In genomic region chr9:26893030-26893676, GRCh38 we compare ENCODE assay signal across 8 cellular contexts. TPM values are rescaled to one million over a fixed set of nuclear protein-coding genes. Genes with fewer than 3 reads are reported as not detected.
DNase-seq lines count a peak whose midpoint lies in the region; ATAC-seq, FAIRE-seq and TF ChIP-seq lines count a peak whose summit lies in the region.

No MANE protein-coding gene starts in this region.

- H3K4me1 Mint-ChIP-seq in activated T-cell treated with anti-CD3 and anti-CD28 coated beads, Interleukin-2, amount 50 U/mL, for 72 hours (ENCODE audit: low read depth): peaks cover 40% of the 10 kb centered on the region
- H3K4me1 Mint-ChIP-seq in activated naive CD8-positive, alpha-beta T cell treated with anti-CD3 and anti-CD28 coated beads, Interleukin-2, amount 10 ng/mL, durations not matched to agents 7 days and 5 days: peaks cover 23% of the 10 kb centered on the region

- H3K36me3 ChIP-seq in HepG2 (replicated peaks in 1 of 2; ENCODE audit: control insufficient read depth in 1 of 2, insufficient read depth in 2 of 2, low read length in 2 of 2): no peaks in the 10 kb centered on the region
- H3K36me3 ChIP-seq in upper lobe of left lung: no peaks in the 10 kb centered on the region

- TF ChIP-seq POLR2A in HepG2 (IDR thresholded peaks at IDR 0.05; ENCODE audit: insufficient read depth in 1 of 2, low read depth in 2 of 2, low read length in 2 of 2) (no peak), upper lobe of left lung (IDR thresholded peaks at IDR 0.05) (no peak)

- no peak for TF ChIP-seq CTCF in HepG2 (CRISPR knock-in tag; IDR thresholded peaks at IDR 0.05)
- TF ChIP-seq CTCF in upper lobe of left lung (IDR thresholded peaks at IDR 0.05): no peak

- H3K27me3 ChIP-seq in HepG2 (ENCODE audit: control insufficient read depth in 1 of 2, insufficient read depth in 2 of 2, low read length in 2 of 2): no peaks in the 10 kb centered on the region; a peak in 1 of 5 replicates
- no peaks in the 10 kb centered on the region for H3K27me3 ChIP-seq in upper lobe of left lung

- H3K79me2 ChIP-seq in HepG2 (ENCODE audit: insufficient read depth, low read length): peaks cover 36% of the 10 kb centered on the region

- peak overlapping the region; percentile 74 for H2AFZ ChIP-seq in HepG2 (ENCODE audit: low read length)

- peaks cover 20% of the 10 kb centered on the region for H3K4me1 ChIP-seq in HepG2 (ENCODE audit: insufficient read depth, low read length)
- peaks cover 3 to 39% (median 18%) of the 10 kb centered on the region in 4 donors for H3K4me1 ChIP-seq in upper lobe of left lung

- WGBS in HepG2 (ENCODE audit: low lambda C conversion rate): 2% methylated on average over 7 of the region's 7 CpGs
- 28 to 33% methylated on average over 7 of the region's 7 CpGs for WGBS in upper lobe of left lung, 2 donors

- peak overlapping the region; percentile 89 to 93 for H3K4me3 Mint-ChIP-seq in activated T-cell treated with anti-CD3 and anti-CD28 coated beads, Interleukin-2, amount 50 U/mL, for 72 hours
- peak overlapping the region; percentile 100 for H3K4me3 Mint-ChIP-seq in activated naive CD8-positive, alpha-beta T cell treated with anti-CD3 and anti-CD28 coated beads, Interleukin-2, amount 10 ng/mL, durations not matched to agents 7 days and 5 days

- TF ChIP-seq EP300 in HepG2 (IDR thresholded peaks at IDR 0.05; ENCODE audit: low read depth in 2 of 2, low read length in 2 of 2): no peak
- no peak for TF ChIP-seq EP300 in HepG2 (CRISPR knock-in tag; IDR thresholded peaks at IDR 0.05; ENCODE audit: borderline replicate concordance)
- no peak for TF ChIP-seq EP300 in upper lobe of left lung (IDR thresholded peaks at IDR 0.05)

- ATAC-seq in activated T-cell treated with anti-CD3 and anti-CD28 coated beads, Interleukin-2, amount 50 U/mL, for 72 hours (replicated peaks in 1 of 2): no peak
- no peak for ATAC-seq in activated naive CD8-positive, alpha-beta T cell treated with anti-CD3 and anti-CD28 coated beads, Interleukin-2, amount 10 ng/mL, durations not matched to agents 7 days and 5 days (ENCODE audit: low read depth)
- no peak for ATAC-seq in HepG2
- no peak for ATAC-seq in upper lobe of left lung (ENCODE audit: low FRiP score in 2 of 2)
- no peak for ATAC-seq in HG03025 (IDR thresholded peaks at IDR 0.05; ENCODE audit: low FRiP score, unreplicated experiment)
- ATAC-seq in GM21737 (IDR thresholded peaks at IDR 0.05; ENCODE audit: unreplicated experiment): no peak

- intact Hi-C loops in HepG2 (cut with micrococcal nuclease; ENCODE audit: unreplicated experiment): loop anchor here (2.0 to 5.0 kb wide), 2 partner anchors 82 to 384 kb away; no protein-coding TSS in a partner anchor

- peaks cover 10% of the 10 kb centered on the region for H3K9me3 ChIP-seq in HepG2 (ENCODE audit: low read length)
- H3K9me3 ChIP-seq in upper lobe of left lung: no peaks in the 10 kb centered on the region

- H4K20me1 ChIP-seq in HepG2 (ENCODE audit: insufficient read depth, low read length): peaks cover 1% of the 10 kb centered on the region; the same call in 1 of the 2 replicates

- H3K27ac ChIP-seq in HepG2 (ENCODE audit: extremely low read length, insufficient read depth, low read length) (peak overlapping the region; percentile 100), upper lobe of left lung (peak overlapping the region; percentile 91 to 99 (median 94))

- no peak for TF ChIP-seq RAD21 in HepG2 (CRISPR knock-in tag; IDR thresholded peaks at IDR 0.05)

- FAIRE-seq in HepG2 (lab: Jason Lieb, UNC): no peak

- peak overlapping the region; percentile 89 for H3K27ac Mint-ChIP-seq in activated T-cell treated with anti-CD3 and anti-CD28 coated beads, Interleukin-2, amount 50 U/mL, for 72 hours
- peak overlapping the region; percentile 100 for H3K27ac Mint-ChIP-seq in activated naive CD8-positive, alpha-beta T cell treated with anti-CD3 and anti-CD28 coated beads, Interleukin-2, amount 10 ng/mL, durations not matched to agents 7 days and 5 days

- peaks cover 5 to 7% of the 10 kb centered on the region in 2 donors for H3K36me3 Mint-ChIP-seq in activated T-cell treated with anti-CD3 and anti-CD28 coated beads, Interleukin-2, amount 50 U/mL, for 72 hours (ENCODE audit: insufficient read depth in 2 of 2)
- H3K36me3 Mint-ChIP-seq in activated naive CD8-positive, alpha-beta T cell treated with anti-CD3 and anti-CD28 coated beads, Interleukin-2, amount 10 ng/mL, durations not matched to agents 7 days and 5 days: peaks cover 8% of the 10 kb centered on the region

- TSS peak; percentile 98 for BruUV-seq in HepG2 (replicated peaks; lab: Mats Ljungman, UMichigan)

- peaks cover 2 to 5% of the 10 kb centered on the region in 2 donors for H3K9me3 Mint-ChIP-seq in activated T-cell treated with anti-CD3 and anti-CD28 coated beads, Interleukin-2, amount 50 U/mL, for 72 hours
- peaks cover 4% of the 10 kb centered on the region for H3K9me3 Mint-ChIP-seq in activated naive CD8-positive, alpha-beta T cell treated with anti-CD3 and anti-CD28 coated beads, Interleukin-2, amount 10 ng/mL, durations not matched to agents 7 days and 5 days

- peak overlapping the region; percentile 95 to 100 (median 100) for H3K4me3 ChIP-seq in HepG2 (replicated peaks in 1 of 3; ENCODE audit: insufficient read depth in 1 of 3, low read depth in 2 of 3, low read length in 3 of 3)
- peak overlapping the region; percentile 72 to 96 (median 82) for H3K4me3 ChIP-seq in upper lobe of left lung

- in situ Hi-C loops in HepG2 (cut with HindIII; ENCODE audit: extremely low pct_ligation_motif_present, low pct_unique_long_range_greater_than_20kb): no loop called here

- peak overlapping the region; percentile 92 for H3K4me2 ChIP-seq in HepG2 (ENCODE audit: low read depth, low read length)

- DNase-seq in activated T-cell treated with anti-CD3 and anti-CD28 coated beads, Interleukin-2, amount 50 U/mL, for 72 hours: no peak
- DNase-seq in activated T-cell treated with anti-CD3 and anti-CD28 coated beads, Interleukin-2, amount 50 U/mL, for 1 hour: no peak
- DNase-seq in activated naive CD8-positive, alpha-beta T cell treated with anti-CD3 and anti-CD28 coated beads, Interleukin-2, amount 10 ng/mL, durations not matched to agents 7 days and 5 days: no peak
- DNase-seq in HepG2 (ENCODE audit: low spot score): no peak
- no peak for DNase-seq in upper lobe of left lung
- DNase-seq in NCI-H526 (lab: John Stamatoyannopoulos, UW): no peak

- CTCF ChIA-PET in HepG2 (lab: Yijun Ruan, JAX; ENCODE audit: low intra/inter-chr PET ratio, low total read pairs): no interaction called here

- peak overlapping the region; percentile 99 for H3K9ac ChIP-seq in HepG2 (ENCODE audit: insufficient read depth, low read depth, low read length)

- H3K27me3 Mint-ChIP-seq in activated T-cell treated with anti-CD3 and anti-CD28 coated beads, Interleukin-2, amount 50 U/mL, for 72 hours (ENCODE audit: low read depth): no peaks in the 10 kb centered on the region
- H3K27me3 Mint-ChIP-seq in activated naive CD8-positive, alpha-beta T cell treated with anti-CD3 and anti-CD28 coated beads, Interleukin-2, amount 10 ng/mL, durations not matched to agents 7 days and 5 days: no peaks in the 10 kb centered on the region

- POLR2A ChIA-PET in activated naive CD8-positive, alpha-beta T cell treated with anti-CD3 and anti-CD28 coated beads, Interleukin-2, amount 10 ng/mL, durations not matched to agents 7 days and 5 days (lab: Charles Lee): interaction anchor here (3.1 kb wide), 1 partner anchor 54 kb away, joined by 23 read pairs; the partner anchor contains the start of gene PLAA
- POLR2A ChIA-PET in HepG2 (lab: Yijun Ruan, JAX): interaction anchor here (0.5 to 2.9 kb wide), 4 partner anchors 8 to 62 kb away, joined by 3 to 24 read pairs (median 12); partner anchors contain the start of genes IFT74 and PLAA

RNA-seq across cellular contexts. Expression of gene CAAP1, which starts 0.6 kb away (rescaled TPM):
- 10 to 100 TPM; 16.6 to 17.6 TPM for total RNA-seq in activated T-cell treated with anti-CD3 and anti-CD28 coated beads, Interleukin-2, amount 50 U/mL, for 72 hours
- total RNA-seq in activated naive CD8-positive, alpha-beta T cell treated with anti-CD3 and anti-CD28 coated beads, Interleukin-2, amount 10 ng/mL, durations not matched to agents 7 days and 5 days: 10 to 100 TPM; 17.7 to 18.6 TPM
- 34.8 and 40.2 TPM in 2 replicates for total RNA-seq in HepG2 (2016; rRNA removed; fragmentation: Illumina TruSeq; extraction: Trizol)
- total RNA-seq in HepG2 (2016; cell fraction: cytosol; rRNA removed; fragmentation: Illumina TruSeq; extraction: Trizol; ENCODE audit: low read depth): 9.9 and 10.3 TPM in 2 replicates
- 35.5 and 35.8 TPM in 2 replicates for total RNA-seq in HepG2 (2016; cell fraction: insoluble cytoplasmic fraction; rRNA removed; fragmentation: Illumina TruSeq; extraction: Trizol)
- 11.9 and 14.0 TPM in 2 replicates for total RNA-seq in HepG2 (2016; cell fraction: membrane; rRNA removed; fragmentation: Illumina TruSeq; extraction: Trizol)
- total RNA-seq in HepG2 (2016; cell fraction: nucleus; rRNA removed; fragmentation: Illumina TruSeq; extraction: Trizol): 21.5 and 24.0 TPM in 2 replicates
- 10.5 and 10.9 TPM in 2 replicates for polyA plus RNA-seq in HepG2 (2011; rRNA removed)
- polyA plus RNA-seq in HepG2 (2011; cell fraction: cytosol; rRNA removed): 10.1 and 10.9 TPM in 2 replicates
- 11.4 and 12.3 TPM in 2 replicates for polyA plus RNA-seq in HepG2 (2011; cell fraction: nucleus; rRNA removed)
- 13.0 and 15.7 TPM in 2 replicates for polyA plus RNA-seq in HepG2 (2012)
- 1.9 and 2.2 TPM in 2 replicates for polyA plus RNA-seq in HepG2 (2016; cell fraction: cytosol; fragmentation: Illumina TruSeq; extraction: Trizol; ENCODE audit: low read depth)
- 33.8 and 34.9 TPM in 2 replicates for polyA plus RNA-seq in HepG2 (2016; cell fraction: insoluble cytoplasmic fraction; fragmentation: Illumina TruSeq; extraction: Trizol; ENCODE audit: low read depth)
- polyA plus RNA-seq in HepG2 (2016; cell fraction: membrane; fragmentation: Illumina TruSeq; extraction: Trizol; ENCODE audit: low read depth): 7.2 and 7.7 TPM in 2 replicates
- polyA plus RNA-seq in HepG2 (2016; cell fraction: nucleus; fragmentation: Illumina TruSeq; extraction: Trizol; ENCODE audit: insufficient read depth, low read depth): 28.1 and 30.6 TPM in 2 replicates
- 5.7 and 8.0 TPM in 2 replicates for polyA minus RNA-seq in HepG2 (2011; rRNA and poly(A)+ RNA removed; ENCODE audit: low replicate concordance)
- polyA minus RNA-seq in HepG2 (2011; cell fraction: cytosol; rRNA and poly(A)+ RNA removed): 13.4 and 14.7 TPM in 2 replicates
- 22.5 and 26.7 TPM in 2 replicates for polyA minus RNA-seq in HepG2 (2011; cell fraction: nucleus; rRNA and poly(A)+ RNA removed)
- 10 to 100 TPM in 4 of 6 donors, 1 to 10 TPM in 2; 9.4 to 16.8 (median 14.2) TPM for total RNA-seq in upper lobe of left lung

RNA-seq across cellular contexts. Expression of gene PLAA, which starts 53.9 kb away (rescaled TPM):
- 10 to 100 TPM; 32.3 to 39.1 TPM for total RNA-seq in activated T-cell treated with anti-CD3 and anti-CD28 coated beads, Interleukin-2, amount 50 U/mL, for 72 hours
- 10 to 100 TPM; 28.3 to 29.8 TPM for total RNA-seq in activated naive CD8-positive, alpha-beta T cell treated with anti-CD3 and anti-CD28 coated beads, Interleukin-2, amount 10 ng/mL, durations not matched to agents 7 days and 5 days
- total RNA-seq in HepG2 (2016; rRNA removed; fragmentation: Illumina TruSeq; extraction: Trizol) (22.9 and 25.2 TPM in 2 replicates), upper lobe of left lung (10 to 100 TPM; 18.2 to 29.2 (median 22.2) TPM)
- total RNA-seq in HepG2 (2016; cell fraction: cytosol; rRNA removed; fragmentation: Illumina TruSeq; extraction: Trizol; ENCODE audit: low read depth): 7.1 and 7.5 TPM in 2 replicates
- total RNA-seq in HepG2 (2016; cell fraction: insoluble cytoplasmic fraction; rRNA removed; fragmentation: Illumina TruSeq; extraction: Trizol): 22.9 and 28.5 TPM in 2 replicates
- total RNA-seq in HepG2 (2016; cell fraction: membrane; rRNA removed; fragmentation: Illumina TruSeq; extraction: Trizol): 10.3 and 15.0 TPM in 2 replicates
- 16.3 and 26.5 TPM in 2 replicates for total RNA-seq in HepG2 (2016; cell fraction: nucleus; rRNA removed; fragmentation: Illumina TruSeq; extraction: Trizol)
- 5.4 and 5.8 TPM in 2 replicates for polyA plus RNA-seq in HepG2 (2011; rRNA removed)
- polyA plus RNA-seq in HepG2 (2011; cell fraction: cytosol; rRNA removed): 3.4 and 5.1 TPM in 2 replicates
- 5.6 and 6.9 TPM in 2 replicates for polyA plus RNA-seq in HepG2 (2011; cell fraction: nucleus; rRNA removed)
- 14.1 and 15.6 TPM in 2 replicates for polyA plus RNA-seq in HepG2 (2012)
- polyA plus RNA-seq in HepG2 (2016; cell fraction: cytosol; fragmentation: Illumina TruSeq; extraction: Trizol; ENCODE audit: low read depth): 2.0 and 3.2 TPM in 2 replicates
- 20.3 and 21.6 TPM in 2 replicates for polyA plus RNA-seq in HepG2 (2016; cell fraction: insoluble cytoplasmic fraction; fragmentation: Illumina TruSeq; extraction: Trizol; ENCODE audit: low read depth)
- 3.5 and 5.1 TPM in 2 replicates for polyA plus RNA-seq in HepG2 (2016; cell fraction: membrane; fragmentation: Illumina TruSeq; extraction: Trizol; ENCODE audit: low read depth)
- 12.2 and 14.5 TPM in 2 replicates for polyA plus RNA-seq in HepG2 (2016; cell fraction: nucleus; fragmentation: Illumina TruSeq; extraction: Trizol; ENCODE audit: insufficient read depth, low read depth)
- 6.9 and 17.7 TPM in 2 replicates for polyA minus RNA-seq in HepG2 (2011; rRNA and poly(A)+ RNA removed; ENCODE audit: low replicate concordance)
- 11.3 and 15.9 TPM in 2 replicates for polyA minus RNA-seq in HepG2 (2011; cell fraction: cytosol; rRNA and poly(A)+ RNA removed)
- 30.4 and 30.7 TPM in 2 replicates for polyA minus RNA-seq in HepG2 (2011; cell fraction: nucleus; rRNA and poly(A)+ RNA removed)
